Comparison of ENCODE assay signal across 8 cellular contexts in the genomic region with DNA sequence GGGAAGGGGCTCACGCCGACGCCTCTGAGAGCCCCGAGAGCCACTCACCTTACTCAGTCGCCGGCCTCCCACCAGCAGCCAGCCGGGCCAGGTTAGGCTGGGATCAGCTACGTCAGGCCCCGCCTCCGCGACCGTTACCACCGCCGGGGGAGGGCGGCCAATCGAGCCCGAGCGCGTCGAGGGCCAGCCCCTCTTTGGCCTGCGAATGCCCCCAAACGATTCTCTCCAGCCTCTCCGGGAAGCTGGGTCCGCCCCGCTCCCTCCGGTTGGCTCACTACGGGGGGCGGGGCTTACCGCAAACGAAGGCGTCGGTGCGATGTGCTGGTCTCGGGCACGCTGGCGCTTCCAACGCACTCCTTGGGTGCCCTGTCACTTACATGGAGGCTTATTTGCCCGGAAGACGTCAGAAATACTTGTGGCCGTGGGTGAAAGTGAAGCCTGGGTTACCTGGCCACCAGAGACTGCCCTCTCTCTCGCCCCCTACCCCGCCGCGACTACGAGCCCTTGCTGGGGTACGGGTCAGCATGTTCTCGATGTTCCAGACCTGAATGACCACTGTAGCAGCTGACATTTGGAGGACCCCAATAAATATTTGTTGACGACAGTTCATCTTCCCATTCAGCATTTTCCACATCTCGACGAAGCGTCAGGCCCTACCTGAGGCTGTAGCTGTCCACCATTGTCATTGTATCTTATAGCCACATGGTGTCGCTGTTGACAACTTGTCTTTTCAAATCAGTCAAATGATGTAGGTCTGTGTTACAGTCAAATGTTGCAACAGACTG. TPM values are rescaled to one million over a fixed set of nuclear protein-coding genes. Genes with fewer than 3 reads are reported as not detected.
DNase-seq lines count a peak whose midpoint lies in the region; ATAC-seq and TF ChIP-seq lines count a peak whose summit lies in the region.

A gene with protein sequence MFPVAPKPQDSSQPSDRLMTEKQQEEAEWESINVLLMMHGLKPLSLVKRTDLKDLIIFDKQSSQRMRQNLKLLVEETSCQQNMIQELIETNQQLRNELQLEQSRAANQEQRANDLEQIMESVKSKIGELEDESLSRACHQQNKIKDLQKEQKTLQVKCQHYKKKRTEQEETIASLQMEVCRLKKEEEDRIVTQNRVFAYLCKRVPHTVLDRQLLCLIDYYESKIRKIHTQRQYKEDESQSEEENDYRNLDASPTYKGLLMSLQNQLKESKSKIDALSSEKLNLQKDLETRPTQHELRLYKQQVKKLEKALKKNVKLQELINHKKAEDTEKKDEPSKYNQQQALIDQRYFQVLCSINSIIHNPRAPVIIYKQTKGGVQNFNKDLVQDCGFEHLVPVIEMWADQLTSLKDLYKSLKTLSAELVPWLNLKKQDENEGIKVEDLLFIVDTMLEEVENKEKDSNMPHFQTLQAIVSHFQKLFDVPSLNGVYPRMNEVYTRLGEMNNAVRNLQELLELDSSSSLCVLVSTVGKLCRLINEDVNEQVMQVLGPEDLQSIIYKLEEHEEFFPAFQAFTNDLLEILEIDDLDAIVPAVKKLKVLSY (minus strand): TSS at position 111 of the 785 bp plus-strand sequence. CDS start 21,333 bp downstream, outside the sequence.

- H3K4me1 ChIP-seq in A673 (ENCODE audit: insufficient read depth, low read length, poor library complexity, severe bottlenecking), result peaks cover 3% of the 10 kb centered on the region

- H3K4me1 Mint-ChIP-seq in dendritic cell treated with granulocyte-macrophage colony-stimulating factor and Interleukin-4, amounts not matched to agents 40 ng/mL and 50 ng/mL, for 4 days (ENCODE audit: low read depth), result peaks cover 16% of the 10 kb centered on the region

- DNase-seq in A673 (ENCODE audit: low spot score), result peak; percentile 96
- peak; percentile 84 to 98 for DNase-seq in lower leg skin (ENCODE audit: low spot score in 2 of 2)
- DNase-seq in stimulated activated CD4-positive, alpha-beta T cell treated with anti-CD3 and anti-CD28 coated beads, TNF-alpha, amount 100 ng/mL, for 24 hours (ENCODE audit: low read depth in 3 of 3), result peak; percentile 70 to 85 (median 77)
- no peak for DNase-seq in DMS79 treated with DMSO at 0.1 percent for 48 hours (lab: John Stamatoyannopoulos, UW)

- TF ChIP-seq POLR2A in lower leg skin (IDR thresholded peaks at IDR 0.05), result peak in 1 of 2 donors; percentile 22

- CTCF ChIA-PET in A673 (lab: Charles Lee), result interaction anchor here (0.6 to 2.3 kb wide), 10 partner anchors 9 to 711 kb away, joined by 3 to 38 read pairs (median 5); no protein-coding TSS in a partner anchor

- BruUV-seq in A673 (replicated peaks; lab: Mats Ljungman, UMichigan), result no TSS peak

- H3K9me3 ChIP-seq in A673 (ENCODE audit: low read depth, low read length, poor library complexity, severe bottlenecking), result no peaks in the 10 kb centered on the region

- H3K27me3 Mint-ChIP-seq in dendritic cell treated with granulocyte-macrophage colony-stimulating factor and Interleukin-4, amounts not matched to agents 40 ng/mL and 50 ng/mL, for 4 days, result peaks cover 22% of the 10 kb centered on the region

- ATAC-seq in GM19035 (IDR thresholded peaks at IDR 0.05; ENCODE audit: unreplicated experiment), result peak; percentile 93
- peak; percentile 85 for ATAC-seq in HG03378 (IDR thresholded peaks at IDR 0.05; ENCODE audit: unreplicated experiment)
- peak; percentile 93 to 94 for ATAC-seq in activated CD4-positive, CD25-positive, alpha-beta regulatory T cell treated with anti-CD3 and anti-CD28 coated beads, Interleukin-2, amount 50 U/mL, for 24 hours

- no peaks in the 10 kb centered on the region for H3K36me3 ChIP-seq in A673 (ENCODE audit: insufficient read depth, low read length, poor library complexity, severe bottlenecking)

- no peaks in the 10 kb centered on the region for H3K27me3 ChIP-seq in A673 (replicated peaks; ENCODE audit: insufficient read depth, low read depth, low read length, poor library complexity)

- H3K4me3 ChIP-seq in A673 (ENCODE audit: low read depth, low read length, poor library complexity, severe bottlenecking) (peak within 1 kb of the TSS; percentile 65), lower leg skin (ENCODE audit: low read depth, poor library complexity, severe bottlenecking) (peak within 1 kb of the TSS; percentile 45)

- POLR2A ChIA-PET in A673 (lab: Charles Lee; ENCODE audit: low non-redundant PET), result interaction anchor here (1.0 kb wide), 1 partner anchor 321 kb away, joined by 7 read pairs; no protein-coding TSS in a partner anchor

- 1% methylated on average over 50 to 52 of the region's 52 CpGs for WGBS in lower leg skin, 2 donors

- intact Hi-C loops in A673 (cut with micrococcal nuclease; ENCODE audit: unreplicated experiment), result loop anchor here (1.0 to 10.0 kb wide), 5 partner anchors 117 to 730 kb away; no protein-coding TSS in a partner anchor
- intact Hi-C loops in dendritic cell treated with granulocyte-macrophage colony-stimulating factor and Interleukin-4, amounts not matched to agents 40 ng/mL and 50 ng/mL, for 4 days (cut with micrococcal nuclease), result loop anchor here (1.0 to 10.0 kb wide), 3 partner anchors 100 to 343 kb away; no protein-coding TSS in a partner anchor
- intact Hi-C loops in lower leg skin (cut with DNase I; ENCODE audit: low total_unique reads), result loop anchor here (1.0 to 10.0 kb wide), 3 partner anchors 177 to 410 kb away; a partner anchor contains a TSS

- H3K9me3 Mint-ChIP-seq in dendritic cell treated with granulocyte-macrophage colony-stimulating factor and Interleukin-4, amounts not matched to agents 40 ng/mL and 50 ng/mL, for 4 days, result peaks cover 6% of the 10 kb centered on the region

- peak within 1 kb of the TSS; percentile 64 for H3K27ac Mint-ChIP-seq in dendritic cell treated with granulocyte-macrophage colony-stimulating factor and Interleukin-4, amounts not matched to agents 40 ng/mL and 50 ng/mL, for 4 days

- TF ChIP-seq CTCF in A673 (conservative IDR thresholded peaks at IDR 0.05; ENCODE audit: low read depth, low read length), result peak; percentile 90
- peak in 1 of 3 donors; percentile 88 for TF ChIP-seq CTCF in lower leg skin (IDR thresholded peaks at IDR 0.05)

- peak within 1 kb of the TSS; percentile 78 for H3K27ac ChIP-seq in A673 (ENCODE audit: low read depth, low read length, poor library complexity, severe bottlenecking)

- H3K4me3 Mint-ChIP-seq in dendritic cell treated with granulocyte-macrophage colony-stimulating factor and Interleukin-4, amounts not matched to agents 40 ng/mL and 50 ng/mL, for 4 days, result peak within 1 kb of the TSS; percentile 80

- no peaks in the 10 kb centered on the region for H3K36me3 Mint-ChIP-seq in dendritic cell treated with granulocyte-macrophage colony-stimulating factor and Interleukin-4, amounts not matched to agents 40 ng/mL and 50 ng/mL, for 4 days (ENCODE audit: low read depth)

RNA-seq across cellular contexts. Expression of the gene that starts here (rescaled TPM):
- total RNA-seq in A673 (2021) (25.6 and 30.8 TPM in 2 replicates), lower leg skin (10 to 100 TPM; 10.2 to 13.5 (median 12.2) TPM)
